ENCODE assay signal across 24 cellular contexts in the genomic region with DNA sequence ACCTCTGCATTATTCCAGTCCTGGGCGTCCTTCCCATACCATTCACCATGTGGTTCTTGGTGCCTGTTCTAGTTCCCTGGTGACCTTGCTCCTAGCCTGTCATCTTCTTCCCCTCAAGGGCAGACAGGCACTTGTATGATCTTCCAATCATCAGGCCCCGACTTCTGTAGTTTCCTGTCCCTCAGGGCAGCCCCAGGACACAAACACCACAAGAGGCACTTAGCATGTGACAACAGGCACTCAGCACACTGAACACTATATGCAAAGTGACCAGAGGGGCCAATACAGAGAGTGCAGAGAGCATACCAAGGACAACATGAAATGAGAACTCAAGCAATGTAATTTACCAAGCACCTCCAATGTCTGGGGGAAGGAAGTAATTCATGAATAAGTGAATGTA. TPM values are rescaled to one million over a fixed set of nuclear protein-coding genes. Genes with fewer than 3 reads are reported as not detected.
DNase-seq lines count a peak whose midpoint lies in the region; ATAC-seq and TF ChIP-seq lines count a peak whose summit lies in the region.
"Had no signal": no experiment of that assay in that cellular context is flagged by ENCODE, and none has a peak within 500 bp of the region (broad histone marks: within the 10 kb centered on the region; RNA-seq: fewer than 3 reads in every experiment).

No MANE protein-coding gene starts in this region.

- no peaks in the 10 kb centered on the region for H3F3A ChIP-seq in smooth muscle cell (ENCODE audit: low read depth)

- peak overlapping the region in 9 of 12 donors; percentile 5 to 66 (median 40) for H3K27ac ChIP-seq in heart left ventricle
- no peak overlapping the region for H3K27ac ChIP-seq in upper lobe of right lung
- no peak overlapping the region for H3K27ac ChIP-seq in smooth muscle cell (ENCODE audit: low read depth)
- H3K27ac ChIP-seq: brain microvascular endothelial cell, SJSA1 had no signal

- no peak for TF ChIP-seq POLR2A in heart left ventricle (IDR thresholded peaks at IDR 0.05)

- no peak overlapping the region for H2AFZ ChIP-seq in smooth muscle cell (ENCODE audit: low read depth)

- H4K20me1 ChIP-seq in smooth muscle cell (ENCODE audit: low read depth) = no peaks in the 10 kb centered on the region

- no peak overlapping the region for H3K9ac ChIP-seq in smooth muscle cell (ENCODE audit: low read depth)

- H3K9me3 ChIP-seq in heart left ventricle = no peaks in the 10 kb centered on the region
- H3K9me3 ChIP-seq in upper lobe of right lung = no peaks in the 10 kb centered on the region
- no peaks in the 10 kb centered on the region for H3K9me3 ChIP-seq in smooth muscle cell (replicated peaks; ENCODE audit: low read depth)
- H3K9me3 ChIP-seq: SJSA1 had no signal

- H3K36me3 ChIP-seq in heart left ventricle (no peaks in the 10 kb centered on the region), upper lobe of right lung (no peaks in the 10 kb centered on the region), smooth muscle cell (ENCODE audit: low read depth) (no peaks in the 10 kb centered on the region)
- H3K36me3 ChIP-seq: brain microvascular endothelial cell, SJSA1 had no signal

- 44 to 56% (median 50%) methylated on average over 2 of the region's 2 CpGs for WGBS in heart left ventricle, 4 donors
- 71% methylated on average over 2 of the region's 2 CpGs for WGBS in smooth muscle cell (ENCODE audit: low lambda C conversion rate)

- H3K4me3 ChIP-seq in heart left ventricle (no peak overlapping the region), upper lobe of right lung (no peak overlapping the region), smooth muscle cell (no peak overlapping the region)
- H3K4me3 ChIP-seq: SJSA1 had no signal

- H3K4me1 ChIP-seq in heart left ventricle (peaks cover 0 to 16% (median 1%) of the 10 kb centered on the region in 12 donors), upper lobe of right lung (no peaks in the 10 kb centered on the region), smooth muscle cell (ENCODE audit: low read depth) (no peaks in the 10 kb centered on the region)
- H3K4me1 ChIP-seq: SJSA1 had no signal

- ATAC-seq in GM19351 (IDR thresholded peaks at IDR 0.05; ENCODE audit: unreplicated experiment) (peak; percentile 77), heart left ventricle (peak; percentile 76 to 86 (median 80)), upper lobe of right lung (peak; percentile 87)
- ATAC-seq: CD8-positive, alpha-beta T cell; natural killer cell treated with Interleukin-12 subunit alpha and Interleukin-12 subunit beta and Interleukin-15 and Interleukin-18, amount 100 ng/mL, for 72 hours; stimulated activated naive B cell treated with anti-CD40 and anti-IgM and Interleukin-4, amounts not matched to agents 10 μg/mL and 1 μg/mL and 100 μg/mL, for 72 hours had no signal

- H3K4me2 ChIP-seq in smooth muscle cell = no peak overlapping the region

- TF ChIP-seq CTCF in heart left ventricle (IDR thresholded peaks at IDR 0.05) = no peak
- TF ChIP-seq CTCF in upper lobe of right lung (IDR thresholded peaks at IDR 0.05) = no peak
- TF ChIP-seq CTCF in smooth muscle cell (IDR thresholded peaks at IDR 0.05; ENCODE audit: borderline replicate concordance, insufficient read depth, poor library complexity, severe bottlenecking) = no peak

- no peaks in the 10 kb centered on the region for H3K27me3 ChIP-seq in heart left ventricle
- no peaks in the 10 kb centered on the region for H3K27me3 ChIP-seq in upper lobe of right lung
- H3K27me3 ChIP-seq in smooth muscle cell (ENCODE audit: low read depth) = no peaks in the 10 kb centered on the region
- H3K27me3 ChIP-seq: brain microvascular endothelial cell, SJSA1 had no signal

- intact Hi-C loops in heart left ventricle (cut with DNase I) (no loop called here), upper lobe of right lung (cut with DNase I) (no loop called here)

- H3K79me2 ChIP-seq in smooth muscle cell (ENCODE audit: low read depth) = no peaks in the 10 kb centered on the region

- peak; percentile 50 for DNase-seq in NCI-H2029 treated with DMSO at 0.1 percent for 48 hours (lab: John Stamatoyannopoulos, UW)
- peak in 2 of 5 donors; percentile 35 to 66 for DNase-seq in heart left ventricle
- no peak for DNase-seq in upper lobe of right lung
- no peak for DNase-seq in amniotic stem cell (lab: John Stamatoyannopoulos, UW)
- no peak for DNase-seq in smooth muscle cell (lab: John Stamatoyannopoulos, UW; ENCODE audit: unreplicated experiment)
- no peak for DNase-seq in central memory CD4-positive, alpha-beta T cell
- DNase-seq: activated T-cell treated with anti-CD3 and anti-CD28 coated beads, Interleukin-2, amount 50 U/mL, for 24 hours; AML-193; brain microvascular endothelial cell; CD8-positive, alpha-beta T cell; DND-41; effector CD8-positive, alpha-beta T cell; NCI-H2171; NCI-H524 treated with DMSO at 0.1 percent for 48 hours; NK-92 treated with Interleukin-12 subunit alpha and Interleukin-12 subunit beta, amount 100 ng/mL, for 24 hours; stimulated activated CD4-positive, alpha-beta T cell treated with anti-CD3 and anti-CD28 coated beads, Interleukin-4, amount 100 ng/mL, for 1 hour; stimulated activated naive B cell treated with anti-CD40 and anti-IgM and Interleukin-4, amounts not matched to agents 10 μg/mL and 1 μg/mL and 100 μg/mL, for 72 hours had no signal

RNA-seq across cellular contexts. Expression of a gene that starts 17.9 kb away (rescaled TPM):
- total RNA-seq in heart left ventricle = 1 to 10 TPM in 7 of 9 donors, under 1 TPM in 1, not detected in 1; 0.95 to 4.2 (median 2.9) TPM
- polyA plus RNA-seq in heart left ventricle = 10 to 100 TPM in 1 of 2 donors, under 1 TPM in 1; 0.82 to 10.5 TPM
- total RNA-seq in upper lobe of right lung = not detected
- total RNA-seq in smooth muscle cell = 6.4 and 6.7 TPM in 2 replicates
- 6.8 and 15.6 TPM in 2 replicates for polyA plus RNA-seq in smooth muscle cell
- total RNA-seq: activated CD8-positive, alpha-beta memory T cell treated with anti-CD3 and anti-CD28 coated beads for 36 hours; CD8-positive, alpha-beta T cell; natural killer cell treated with Interleukin-12 subunit alpha and Interleukin-12 subunit beta and Interleukin-15 and Interleukin-18, amount 100 ng/mL, for 72 hours; SJSA1; T-helper 1 cell treated with Interleukin-12 subunit alpha and Interleukin-12 subunit beta and Interleukin-4 antibody, amounts not matched to agents 30 ng/mL and 1 ng/mL, for 36 hours; temporal lobe had no signal

RNA-seq across cellular contexts. Expression of a gene that starts 55.3 kb away (rescaled TPM):
- total RNA-seq in heart left ventricle (10 to 100 TPM; 44.6 to 87.5 (median 68.6) TPM), upper lobe of right lung (7.8 TPM), smooth muscle cell (2.7 and 4.8 TPM in 2 replicates)
- polyA plus RNA-seq in heart left ventricle (10 to 100 TPM; 11.7 to 36.2 TPM), smooth muscle cell (2.1 and 2.9 TPM in 2 replicates)
- total RNA-seq: MCF 10A had no signal

Comparison
In these comparisons a context has a peak if more than half of its experiments do, and no peak if none do; other contexts are left out.
1. H3K27ac ChIP-seq: peak in heart left ventricle (9 of 12); none in upper lobe of right lung (single experiment) and smooth muscle cell (single experiment).
2. Peak in every context shown above with its lines, with median percentiles within 50 percentile points of each other: ATAC-seq.